18 cellular contexts compared by ENCODE assay signal in the genomic region with DNA sequence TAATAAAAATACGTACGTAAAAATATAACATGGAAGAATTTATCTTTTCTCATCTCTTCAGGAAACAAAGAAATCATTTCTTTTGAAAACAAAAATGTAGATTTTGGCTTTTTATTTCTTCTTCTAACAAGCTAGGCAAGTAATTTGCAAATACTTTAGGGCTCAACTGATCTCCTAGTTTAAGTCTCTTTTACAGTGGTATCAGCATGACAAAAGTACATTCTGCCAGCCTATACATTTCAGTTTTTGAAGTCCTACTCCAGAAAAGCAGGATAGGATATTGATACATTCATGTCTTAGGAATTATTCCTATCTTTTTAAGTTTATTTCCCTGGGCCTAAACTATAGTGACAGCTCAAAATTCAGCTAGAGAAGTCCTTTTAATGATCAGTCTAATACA.
"Had no signal": no experiment of that assay in that cellular context is flagged by ENCODE, and none has a peak within 500 bp of the region (broad histone marks: within the 10 kb centered on the region; RNA-seq: fewer than 3 reads in every experiment).

No MANE protein-coding gene starts in this region.

- H3K4me1 Mint-ChIP-seq: central memory CD8-positive, alpha-beta T cell had no signal

- H3K4me3 ChIP-seq: PC-9 had no signal

- H3K9me3 Mint-ChIP-seq: activated CD8-positive, alpha-beta T cell treated with anti-CD3 and anti-CD28 coated beads for 36 hours; activated T-cell treated with anti-CD3 and anti-CD28 coated beads, Interleukin-2, amount 50 U/mL, for 72 hours; central memory CD8-positive, alpha-beta T cell had no signal

- H3K4me3 Mint-ChIP-seq: activated CD4-positive, alpha-beta T cell treated with anti-CD3 and anti-CD28 coated beads for 36 hours; activated CD8-positive, alpha-beta T cell treated with anti-CD3 and anti-CD28 coated beads for 36 hours; activated T-cell treated with anti-CD3 and anti-CD28 coated beads, Interleukin-2, amount 50 U/mL, for 72 hours; central memory CD8-positive, alpha-beta T cell had no signal

- H3K9me3 ChIP-seq: SK-N-SH had no signal

- DNase-seq: activated CD4-positive, alpha-beta T cell treated with anti-CD3 and anti-CD28 coated beads for 36 hours; activated CD8-positive, alpha-beta memory T cell treated with anti-CD3 and anti-CD28 coated beads, Interleukin-2, amount 50 U/mL, for 4 hours; activated CD8-positive, alpha-beta T cell treated with anti-CD3 and anti-CD28 coated beads for 36 hours; activated naive CD4-positive, alpha-beta T cell treated with anti-CD3 and anti-CD28 coated beads, Interleukin-2, amount 50 U/mL, for 16 hours; activated T-cell treated with anti-CD3 and anti-CD28 coated beads, Interleukin-2, amount 50 U/mL, for 72 hours; aorta; KBM-7; NCI-H1048; NCI-H146; NCI-H187 treated with DMSO at 0.1 percent for 48 hours; NCI-H2081 treated with DMSO at 0.1 percent for 48 hours; NCI-H446; NCI-H524; PC-9; SK-N-SH; T-helper 1 cell had no signal

- H3K27ac ChIP-seq: PC-9, VCaP had no signal

- H3K27ac Mint-ChIP-seq: activated CD4-positive, alpha-beta T cell treated with anti-CD3 and anti-CD28 coated beads for 36 hours; activated CD8-positive, alpha-beta T cell treated with anti-CD3 and anti-CD28 coated beads for 36 hours; activated T-cell treated with anti-CD3 and anti-CD28 coated beads, Interleukin-2, amount 50 U/mL, for 72 hours had no signal

- H3K9ac ChIP-seq: SK-N-SH had no signal

- H3K27me3 Mint-ChIP-seq: activated CD4-positive, alpha-beta T cell treated with anti-CD3 and anti-CD28 coated beads for 36 hours; activated CD8-positive, alpha-beta T cell treated with anti-CD3 and anti-CD28 coated beads for 36 hours; central memory CD8-positive, alpha-beta T cell had no signal

- ATAC-seq: activated CD4-positive, alpha-beta T cell treated with anti-CD3 and anti-CD28 coated beads for 36 hours; activated CD8-positive, alpha-beta T cell treated with anti-CD3 and anti-CD28 coated beads for 36 hours; activated T-cell treated with anti-CD3 and anti-CD28 coated beads, Interleukin-2, amount 50 U/mL, for 72 hours had no signal
